Comparison of ENCODE assay signal across 1 cellular context in the genomic region with DNA sequence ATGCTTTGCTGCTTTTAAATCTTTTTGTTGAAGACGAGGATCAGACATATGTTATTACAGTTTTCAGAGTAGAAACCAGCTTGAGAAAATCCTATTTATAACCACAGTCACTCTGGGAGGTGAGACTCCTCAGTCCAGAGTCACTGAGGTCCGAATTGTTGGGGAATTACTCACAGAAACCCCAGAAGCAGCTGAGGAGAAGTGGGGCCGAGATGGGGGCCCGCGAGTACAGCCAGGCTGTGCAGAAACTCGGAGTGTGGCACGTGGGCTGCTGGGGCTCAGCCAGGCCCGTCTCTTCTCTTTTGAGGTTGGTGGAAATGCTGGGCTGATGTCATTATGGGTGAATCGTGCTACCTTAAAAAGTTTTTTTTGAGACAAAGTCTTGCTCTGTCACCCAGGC.
TF ChIP-seq lines count a peak whose summit lies in the region.

No MANE protein-coding gene starts in this region.

TF ChIP-seq in K562, 482 proteins besides CTCF, POLR2A, EP300 and RAD21:
- TF ChIP-seq POLR2G (IDR thresholded peaks at IDR 0.05; ENCODE audit: low read depth, low read length): 0 out of 2 replicates have a peak, but pooled peaks have one; percentile 7
- TF ChIP-seq, protein P1, sequence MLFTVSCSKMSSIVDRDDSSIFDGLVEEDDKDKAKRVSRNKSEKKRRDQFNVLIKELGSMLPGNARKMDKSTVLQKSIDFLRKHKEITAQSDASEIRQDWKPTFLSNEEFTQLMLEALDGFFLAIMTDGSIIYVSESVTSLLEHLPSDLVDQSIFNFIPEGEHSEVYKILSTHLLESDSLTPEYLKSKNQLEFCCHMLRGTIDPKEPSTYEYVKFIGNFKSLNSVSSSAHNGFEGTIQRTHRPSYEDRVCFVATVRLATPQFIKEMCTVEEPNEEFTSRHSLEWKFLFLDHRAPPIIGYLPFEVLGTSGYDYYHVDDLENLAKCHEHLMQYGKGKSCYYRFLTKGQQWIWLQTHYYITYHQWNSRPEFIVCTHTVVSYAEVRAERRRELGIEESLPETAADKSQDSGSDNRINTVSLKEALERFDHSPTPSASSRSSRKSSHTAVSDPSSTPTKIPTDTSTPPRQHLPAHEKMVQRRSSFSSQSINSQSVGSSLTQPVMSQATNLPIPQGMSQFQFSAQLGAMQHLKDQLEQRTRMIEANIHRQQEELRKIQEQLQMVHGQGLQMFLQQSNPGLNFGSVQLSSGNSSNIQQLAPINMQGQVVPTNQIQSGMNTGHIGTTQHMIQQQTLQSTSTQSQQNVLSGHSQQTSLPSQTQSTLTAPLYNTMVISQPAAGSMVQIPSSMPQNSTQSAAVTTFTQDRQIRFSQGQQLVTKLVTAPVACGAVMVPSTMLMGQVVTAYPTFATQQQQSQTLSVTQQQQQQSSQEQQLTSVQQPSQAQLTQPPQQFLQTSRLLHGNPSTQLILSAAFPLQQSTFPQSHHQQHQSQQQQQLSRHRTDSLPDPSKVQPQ (CRISPR knock-in tag; IDR thresholded peaks at IDR 0.05; ENCODE audit: borderline replicate concordance): no peak
